ENCODE assay signal across 20 cellular contexts in genomic region chr1:96306809-96307208, GRCh38.
DNase-seq lines count a peak whose midpoint lies in the region; ATAC-seq, FAIRE-seq and TF ChIP-seq lines count a peak whose summit lies in the region.
"Had no signal": no experiment of that assay in that cellular context is flagged by ENCODE, and none has a peak within 500 bp of the region (broad histone marks: within the 10 kb centered on the region; RNA-seq: fewer than 3 reads in every experiment).

No MANE protein-coding gene starts in this region.

- H3K27me3 Mint-ChIP-seq in activated CD4-positive, alpha-beta T cell treated with anti-CD3 and anti-CD28 coated beads, Interleukin-2, amount 10 ng/mL, durations not matched to agents 7 days and 5 days: no peaks in the 10 kb centered on the region
- H3K27me3 Mint-ChIP-seq in effector memory CD8-positive, alpha-beta T cell: no peaks in the 10 kb centered on the region
- no peaks in the 10 kb centered on the region for H3K27me3 Mint-ChIP-seq in stimulated activated naive CD8-positive, alpha-beta T cell treated with anti-CD3 and anti-CD28 coated beads, Interleukin-15, amount 100 ng/mL, for 72 hours
- H3K27me3 Mint-ChIP-seq: CD4-positive, alpha-beta memory T cell had no signal

- no peak for TF ChIP-seq CTCF in bronchial epithelial cell (IDR thresholded peaks at IDR 0.05; ENCODE audit: insufficient read depth, low read length, severe bottlenecking)
- TF ChIP-seq CTCF in GM20000 (IDR thresholded peaks at IDR 0.05; ENCODE audit: extremely low read depth, missing control alignments): no peak

- no peaks in the 10 kb centered on the region for H3K36me3 ChIP-seq in bronchial epithelial cell (ENCODE audit: control insufficient read depth, insufficient read depth, low read length)
- H3K36me3 ChIP-seq: left lung, MG63, suprapubic skin had no signal

- H3K27ac Mint-ChIP-seq in activated CD4-positive, alpha-beta T cell treated with anti-CD3 and anti-CD28 coated beads, Interleukin-2, amount 10 ng/mL, durations not matched to agents 7 days and 5 days: no peak overlapping the region
- H3K27ac Mint-ChIP-seq in effector memory CD8-positive, alpha-beta T cell: no peak overlapping the region
- H3K27ac Mint-ChIP-seq in stimulated activated naive CD8-positive, alpha-beta T cell treated with anti-CD3 and anti-CD28 coated beads, Interleukin-15, amount 100 ng/mL, for 72 hours: no peak overlapping the region
- H3K27ac Mint-ChIP-seq: activated T-cell treated with anti-CD3 and anti-CD28 coated beads, Interleukin-2, amount 50 U/mL, for 72 hours; CD4-positive, alpha-beta memory T cell had no signal

- H3K4me3 ChIP-seq in bronchial epithelial cell (ENCODE audit: low read depth, low read length): no peak overlapping the region
- H3K4me3 ChIP-seq: left lung, MG63, suprapubic skin had no signal

- CTCF ChIA-PET in activated CD4-positive, alpha-beta T cell treated with anti-CD3 and anti-CD28 coated beads, Interleukin-2, amount 10 ng/mL, durations not matched to agents 7 days and 5 days (lab: Charles Lee): no interaction called here

- H3K4me3 Mint-ChIP-seq in activated CD4-positive, alpha-beta T cell treated with anti-CD3 and anti-CD28 coated beads, Interleukin-2, amount 10 ng/mL, durations not matched to agents 7 days and 5 days: no peak overlapping the region
- no peak overlapping the region for H3K4me3 Mint-ChIP-seq in effector memory CD8-positive, alpha-beta T cell
- no peak overlapping the region for H3K4me3 Mint-ChIP-seq in stimulated activated naive CD8-positive, alpha-beta T cell treated with anti-CD3 and anti-CD28 coated beads, Interleukin-15, amount 100 ng/mL, for 72 hours
- H3K4me3 Mint-ChIP-seq: activated T-cell treated with anti-CD3 and anti-CD28 coated beads, Interleukin-2, amount 50 U/mL, for 72 hours; CD4-positive, alpha-beta memory T cell had no signal

- FAIRE-seq in bronchial epithelial cell (lab: Jason Lieb, UNC): no peak
- FAIRE-seq: endothelial cell of umbilical vein, GM12891, HTR-8/SVneo had no signal

- ATAC-seq in effector memory CD8-positive, alpha-beta T cell (replicated peaks): no peak
- ATAC-seq in stimulated activated naive CD8-positive, alpha-beta T cell treated with anti-CD3 and anti-CD28 coated beads, Interleukin-15, amount 100 ng/mL, for 72 hours: no peak
- ATAC-seq: activated T-cell treated with anti-CD3 and anti-CD28 coated beads, Interleukin-2, amount 50 U/mL, for 72 hours; left lung had no signal

- H3K9me3 Mint-ChIP-seq in activated CD4-positive, alpha-beta T cell treated with anti-CD3 and anti-CD28 coated beads, Interleukin-2, amount 10 ng/mL, durations not matched to agents 7 days and 5 days: no peaks in the 10 kb centered on the region
- peaks cover 4 to 8% of the 10 kb centered on the region in 2 donors for H3K9me3 Mint-ChIP-seq in effector memory CD8-positive, alpha-beta T cell
- H3K9me3 Mint-ChIP-seq in stimulated activated naive CD8-positive, alpha-beta T cell treated with anti-CD3 and anti-CD28 coated beads, Interleukin-15, amount 100 ng/mL, for 72 hours: no peaks in the 10 kb centered on the region

- no peaks in the 10 kb centered on the region for H3K36me3 Mint-ChIP-seq in activated CD4-positive, alpha-beta T cell treated with anti-CD3 and anti-CD28 coated beads, Interleukin-2, amount 10 ng/mL, durations not matched to agents 7 days and 5 days (ENCODE audit: low read depth)
- no peaks in the 10 kb centered on the region for H3K36me3 Mint-ChIP-seq in effector memory CD8-positive, alpha-beta T cell (ENCODE audit: insufficient read depth)
- H3K36me3 Mint-ChIP-seq: CD4-positive, alpha-beta memory T cell had no signal

- DNase-seq in HS-5 (ENCODE audit: low read depth): peak; percentile 79
- DNase-seq in bronchial epithelial cell (ENCODE audit: low read depth): peak; percentile 46
- DNase-seq in hepatic stellate cell (ENCODE audit: low spot score): peak; percentile 5
- no peak for DNase-seq in activated CD4-positive, alpha-beta T cell treated with anti-CD3 and anti-CD28 coated beads, Interleukin-2, amount 10 ng/mL, durations not matched to agents 7 days and 5 days
- DNase-seq in effector memory CD8-positive, alpha-beta T cell: no peak
- no peak for DNase-seq in stimulated activated naive CD8-positive, alpha-beta T cell treated with anti-CD3 and anti-CD28 coated beads, Interleukin-15, amount 100 ng/mL, for 72 hours
- DNase-seq in GM20000 (ENCODE audit: low spot score): no peak
- DNase-seq: activated CD4-positive, alpha-beta T cell treated with anti-CD3 and anti-CD28 coated beads, Interleukin-2, amount 50 U/mL, for 48 hours; activated T-cell treated with anti-CD3 and anti-CD28 coated beads, Interleukin-2, amount 50 U/mL, for 72 hours; CD4-positive, alpha-beta memory T cell; hypothalamus; left lung; MG63; NCI-H187 treated with DMSO at 0.1 percent for 48 hours; NCI-H524 treated with DMSO at 0.1 percent for 48 hours; posterior cingulate gyrus had no signal

- POLR2A ChIA-PET in activated CD4-positive, alpha-beta T cell treated with anti-CD3 and anti-CD28 coated beads, Interleukin-2, amount 10 ng/mL, durations not matched to agents 7 days and 5 days (lab: Charles Lee): no interaction called here

- no peaks in the 10 kb centered on the region for H3K4me1 Mint-ChIP-seq in activated CD4-positive, alpha-beta T cell treated with anti-CD3 and anti-CD28 coated beads, Interleukin-2, amount 10 ng/mL, durations not matched to agents 7 days and 5 days
- H3K4me1 Mint-ChIP-seq in effector memory CD8-positive, alpha-beta T cell (ENCODE audit: low read depth in 2 of 2): no peaks in the 10 kb centered on the region
- no peaks in the 10 kb centered on the region for H3K4me1 Mint-ChIP-seq in stimulated activated naive CD8-positive, alpha-beta T cell treated with anti-CD3 and anti-CD28 coated beads, Interleukin-15, amount 100 ng/mL, for 72 hours
- H3K4me1 Mint-ChIP-seq: CD4-positive, alpha-beta memory T cell had no signal

- no peaks in the 10 kb centered on the region for H3K27me3 ChIP-seq in bronchial epithelial cell (ENCODE audit: control insufficient read depth, insufficient read depth, low read length)
- H3K27me3 ChIP-seq: left lung, MG63, suprapubic skin had no signal

Comparison
In these comparisons a context has a peak if more than half of its experiments do, and no peak if none do; other contexts are left out.
1. DNase-seq: peak in HS-5 (single experiment), bronchial epithelial cell (single experiment) and hepatic stellate cell (single experiment); none in activated CD4-positive, alpha-beta T cell treated with anti-CD3 and anti-CD28 coated beads, Interleukin-2, amount 10 ng/mL, durations not matched to agents 7 days and 5 days (single experiment), effector memory CD8-positive, alpha-beta T cell (0 of 3), stimulated activated naive CD8-positive, alpha-beta T cell treated with anti-CD3 and anti-CD28 coated beads, Interleukin-15, amount 100 ng/mL, for 72 hours (0 of 2) and GM20000 (single experiment).